15 cellular contexts compared by ENCODE assay signal in the genomic region with DNA sequence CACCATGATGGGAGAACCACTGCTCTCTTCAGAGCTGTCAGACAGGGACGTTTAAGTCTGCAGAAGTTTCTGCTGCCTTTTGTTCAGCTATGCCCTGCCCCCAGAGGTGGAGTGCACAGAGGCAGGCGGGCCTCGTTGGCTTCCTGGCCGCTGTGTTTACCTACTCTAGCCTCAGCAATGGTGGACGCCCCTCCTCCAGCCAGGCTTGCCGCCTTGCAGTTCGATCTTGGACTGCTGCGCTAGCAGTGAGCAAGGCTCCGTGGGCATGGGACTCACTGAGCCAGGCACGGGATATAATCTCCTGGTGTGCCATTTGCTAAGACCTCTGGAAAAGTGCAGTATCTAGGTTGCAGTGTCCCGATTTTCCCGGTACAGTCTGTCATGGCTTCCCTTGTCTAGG. TPM values are rescaled to one million over a fixed set of nuclear protein-coding genes. Genes with fewer than 3 reads are reported as not detected.
"Had no signal": no experiment of that assay in that cellular context is flagged by ENCODE, and none has a peak within 500 bp of the region (broad histone marks: within the 10 kb centered on the region; RNA-seq: fewer than 3 reads in every experiment).

No MANE protein-coding gene starts in this region.

RNA-seq across cellular contexts. Expression of gene OR3A2, which starts 43.3 kb away (rescaled TPM):
- total RNA-seq: WTC11 had no signal

RNA-seq across cellular contexts. Expression of gene OR3A1, which starts 44.6 kb away (rescaled TPM):
- total RNA-seq: T-helper 17 cell, WTC11 had no signal

RNA-seq across cellular contexts. Expression of gene OR1E1, which starts 55.4 kb away (rescaled TPM):
- total RNA-seq: activated B cell treated with CpG ODN at 0.5 μM for 24 hours; activated CD4-positive, alpha-beta memory T cell treated with anti-CD3 and anti-CD28 coated beads for 36 hours; activated CD4-positive, alpha-beta memory T cell treated with anti-CD3 and anti-CD28 coated beads, Interleukin-2, amount 10 ng/mL, durations not matched to agents 7 days and 5 days; activated CD4-positive, alpha-beta T cell treated with anti-CD3 and anti-CD28 coated beads for 36 hours; activated CD4-positive, alpha-beta T cell treated with anti-CD3 and anti-CD28 coated beads, Interleukin-2, amount 10 ng/mL, durations not matched to agents 24 days and 14 days; activated CD4-positive, alpha-beta T cell treated with anti-CD3 and anti-CD28 coated beads, Interleukin-2, amount 10 ng/mL, durations not matched to agents 7 days and 5 days; activated CD8-positive, alpha-beta memory T cell treated with anti-CD3 and anti-CD28 coated beads for 36 hours; activated CD8-positive, alpha-beta memory T cell treated with anti-CD3 and anti-CD28 coated beads, Interleukin-2, amount 10 ng/mL, durations not matched to agents 7 days and 5 days; activated CD8-positive, alpha-beta T cell treated with anti-CD3 and anti-CD28 coated beads for 36 hours; activated CD8-positive, alpha-beta T cell treated with anti-CD3 and anti-CD28 coated beads, Interleukin-2, amount 10 ng/mL, durations not matched to agents 7 days and 5 days; T-cell; T-helper 1 cell treated with Interleukin-12 subunit alpha and Interleukin-12 subunit beta and Interleukin-4 antibody, amounts not matched to agents 30 ng/mL and 1 ng/mL, for 36 hours; T-helper 17 cell; T-helper 2 cell treated with Interferon-gamma antibody and Interleukin-4, amounts not matched to agents 100 ng/mL and 5 ng/mL, for 36 hours; WTC11 had no signal
